ENCODE assay signal across 8 cellular contexts in genomic region chr6:106223300-106223930, GRCh38.
DNase-seq lines count a peak whose midpoint lies in the region; ATAC-seq and TF ChIP-seq lines count a peak whose summit lies in the region.

No MANE protein-coding gene starts in this region.

- H3K9me3 ChIP-seq in HAP-1 (no peaks in the 10 kb centered on the region), mammary epithelial cell (replicated peaks; ENCODE audit: insufficient read depth, low read length) (no peaks in the 10 kb centered on the region)

- dilution Hi-C loops in mammary epithelial cell (cut with HindIII; ENCODE audit: low sequenced_read_pairs) = no loop called here

- H3K9ac ChIP-seq in mammary epithelial cell (ENCODE audit: insufficient read depth, low read length) = no peak overlapping the region

- peaks cover 33% of the 10 kb centered on the region for H3K79me2 ChIP-seq in mammary epithelial cell (ENCODE audit: insufficient read depth, low read length)

- H3K36me3 ChIP-seq in HAP-1 (replicated peaks) = 0 out of 2 replicates have a peak, but pooled peaks cover 3% of the 10 kb centered on the region
- no peaks in the 10 kb centered on the region for H3K36me3 ChIP-seq in mammary epithelial cell (ENCODE audit: insufficient read depth, low read length)

- H4K20me1 ChIP-seq in mammary epithelial cell (ENCODE audit: insufficient read depth, low read length) = no peaks in the 10 kb centered on the region

- no TSS peak for BruUV-seq in mammary epithelial cell (replicated peaks; lab: Mats Ljungman, UMichigan)

- ATAC-seq in left lobe of liver (peak; percentile 81), GM18502 (IDR thresholded peaks at IDR 0.05; ENCODE audit: poor library complexity, unreplicated experiment) (no peak)

- no peak overlapping the region for H3K4me2 ChIP-seq in mammary epithelial cell (ENCODE audit: insufficient read depth, low read depth, low read length)

- H3K27ac ChIP-seq in VCaP = no peak overlapping the region
- H3K27ac ChIP-seq in mammary epithelial cell (ENCODE audit: insufficient read depth, low read depth, low read length) = no peak overlapping the region

- 38% methylated on average over 2 of the region's 2 CpGs for WGBS in mammary epithelial cell (ENCODE audit: low coverage, missing lambda C conversion rate)

- CTCF ChIA-PET in mammary epithelial cell (lab: Charles Lee; ENCODE audit: low non-redundant PET) = interaction anchor here (0.6 to 0.7 kb wide), 3 partner anchors 68 to 703 kb away, joined by 3 read pairs; no protein-coding TSS in a partner anchor

- DNase-seq in DMS 273 treated with DMSO at 0.1 percent for 48 hours (lab: John Stamatoyannopoulos, UW) (peak; percentile 40), HAP-1 (ENCODE audit: low spot score in 2 of 2) (peak; percentile 63 to 75), NCI-H2081 treated with DMSO at 0.1 percent for 48 hours (lab: John Stamatoyannopoulos, UW) (peak; percentile 5), mammary epithelial cell (peak; percentile 58), left lobe of liver (ENCODE audit: low spot score) (no peak)
- peak; percentile 25 to 48 (median 38) for DNase-seq in stimulated activated CD4-positive, alpha-beta T cell treated with anti-CD3 and anti-CD28 coated beads, TNF-alpha, amount 100 ng/mL, for 1 hour (ENCODE audit: low read depth in 3 of 3, low spot score in 1 of 3)

- no peaks in the 10 kb centered on the region for H3K27me3 ChIP-seq in HAP-1 (ENCODE audit: low read depth)
- H3K27me3 ChIP-seq in mammary epithelial cell (ENCODE audit: insufficient read depth, low read length) = no peaks in the 10 kb centered on the region

- no peak overlapping the region for H2AFZ ChIP-seq in mammary epithelial cell (ENCODE audit: low read depth, low read length)

- intact Hi-C loops in mammary epithelial cell (cut with micrococcal nuclease) = loop anchor here (1.0 to 5.0 kb wide), 7 partner anchors 77 to 792 kb away; partner anchors contain the start of gene PRDM1

- no peak overlapping the region for H3K4me3 ChIP-seq in HAP-1
- H3K4me3 ChIP-seq in mammary epithelial cell (replicated peaks in 1 of 3; ENCODE audit: insufficient read depth in 1 of 3, low read depth in 2 of 3, low read length in 3 of 3) = no peak overlapping the region

- H3K4me1 ChIP-seq in HAP-1 (no peaks in the 10 kb centered on the region), mammary epithelial cell (ENCODE audit: insufficient read depth, low read length) (no peaks in the 10 kb centered on the region)

- TF ChIP-seq CTCF in VCaP (conservative IDR thresholded peaks at IDR 0.05) (peak; percentile 79), mammary epithelial cell (conservative IDR thresholded peaks at IDR 0.05 in 1 of 2, IDR thresholded peaks at IDR 0.05 in 1 of 2; ENCODE audit: extremely low read depth in 1 of 2, insufficient read depth in 1 of 2, low read depth in 1 of 2, low read length in 2 of 2) (peak; percentile 53 to 61)

- in situ Hi-C loops in HAP-1 (cut with MboI; ENCODE audit: low sequenced_read_pairs) = loop anchor here (25.0 kb wide), 1 partner anchor 736 kb away; no protein-coding TSS in a partner anchor
- in situ Hi-C loops in mammary epithelial cell (cut with MboI; ENCODE audit: low sequenced_read_pairs in 2 of 2) = loop anchor here in 1 of 2 donors (25.0 kb wide), 2 partner anchors 486 to 786 kb away; no protein-coding TSS in a partner anchor
